Comparison of ENCODE assay signal across 2 cellular contexts in the genomic region with DNA sequence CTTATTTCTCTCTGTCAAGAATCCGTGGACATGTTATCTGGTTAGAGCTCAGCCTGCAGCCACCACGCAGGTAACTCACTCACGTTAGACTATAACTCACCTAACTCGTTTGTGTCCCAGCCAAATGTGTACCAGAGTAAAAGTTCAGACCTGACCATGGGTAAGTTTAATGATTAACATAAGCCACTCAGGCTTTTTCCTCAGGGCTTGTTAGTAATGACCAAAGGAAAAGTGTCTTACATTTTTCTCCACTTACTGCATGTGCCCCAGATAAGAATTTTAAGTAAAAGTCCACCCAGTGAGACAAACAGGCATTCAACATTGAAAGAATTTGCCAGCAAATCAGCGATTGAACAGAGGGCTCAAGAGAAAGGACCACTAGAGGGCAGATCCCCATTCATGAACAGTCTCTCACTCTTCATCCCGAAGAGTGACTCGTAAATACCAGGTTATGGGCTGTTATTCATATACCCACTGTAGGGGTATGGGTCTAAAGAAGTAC.
TF ChIP-seq lines count a peak whose summit lies in the region.

A gene with protein sequence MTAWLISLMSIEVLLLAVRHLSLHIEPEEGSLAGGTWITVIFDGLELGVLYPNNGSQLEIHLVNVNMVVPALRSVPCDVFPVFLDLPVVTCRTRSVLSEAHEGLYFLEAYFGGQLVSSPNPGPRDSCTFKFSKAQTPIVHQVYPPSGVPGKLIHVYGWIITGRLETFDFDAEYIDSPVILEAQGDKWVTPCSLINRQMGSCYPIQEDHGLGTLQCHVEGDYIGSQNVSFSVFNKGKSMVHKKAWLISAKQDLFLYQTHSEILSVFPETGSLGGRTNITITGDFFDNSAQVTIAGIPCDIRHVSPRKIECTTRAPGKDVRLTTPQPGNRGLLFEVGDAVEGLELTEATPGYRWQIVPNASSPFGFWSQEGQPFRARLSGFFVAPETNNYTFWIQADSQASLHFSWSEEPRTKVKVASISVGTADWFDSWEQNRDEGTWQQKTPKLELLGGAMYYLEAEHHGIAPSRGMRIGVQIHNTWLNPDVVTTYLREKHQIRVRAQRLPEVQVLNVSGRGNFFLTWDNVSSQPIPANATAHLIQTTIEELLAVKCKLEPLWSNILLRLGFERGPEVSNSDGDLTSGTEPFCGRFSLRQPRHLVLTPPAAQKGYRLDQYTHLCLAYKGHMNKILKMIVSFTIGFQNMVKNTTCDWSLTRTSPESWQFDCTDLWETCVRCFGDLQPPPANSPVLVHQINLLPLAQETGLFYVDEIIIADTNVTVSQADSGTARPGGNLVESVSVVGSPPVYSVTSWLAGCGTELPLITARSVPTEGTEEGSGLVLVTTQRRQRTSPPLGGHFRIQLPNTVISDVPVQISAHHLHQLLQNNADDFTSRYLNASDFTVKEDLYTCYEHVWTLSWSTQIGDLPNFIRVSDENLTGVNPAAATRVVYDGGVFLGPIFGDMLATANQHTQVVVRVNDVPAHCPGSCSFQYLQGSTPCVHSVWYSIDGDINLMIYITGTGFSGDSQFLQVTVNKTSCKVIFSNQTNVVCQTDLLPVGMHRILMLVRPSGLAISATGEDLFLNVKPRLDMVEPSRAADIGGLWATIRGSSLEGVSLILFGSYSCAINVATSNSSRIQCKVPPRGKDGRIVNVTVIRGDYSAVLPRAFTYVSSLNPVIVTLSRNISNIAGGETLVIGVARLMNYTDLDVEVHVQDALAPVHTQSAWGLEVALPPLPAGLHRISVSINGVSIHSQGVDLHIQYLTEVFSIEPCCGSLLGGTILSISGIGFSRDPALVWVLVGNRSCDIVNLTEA (N-terminal part only) (minus strand): TSS at position 116 of the 502 bp plus-strand sequence. CDS start 2,680 bp downstream, outside the sequence.

TF ChIP-seq in HEK293T, 16 proteins besides CTCF, POLR2A, EP300 and RAD21 (continued from another document):
- TF ChIP-seq ARNT (IDR thresholded peaks at IDR 0.05) (no peak), ELF4 (IDR thresholded peaks at IDR 0.05) (no peak), FOXM1 (IDR thresholded peaks at IDR 0.05; ENCODE audit: borderline replicate concordance) (no peak), FOXK2 (IDR thresholded peaks at IDR 0.05) (no peak), LEF1 (IDR thresholded peaks at IDR 0.05; ENCODE audit: borderline replicate concordance) (no peak), CTBP1 (IDR thresholded peaks at IDR 0.05; ENCODE audit: borderline replicate concordance) (no peak), HDGF (IDR thresholded peaks at IDR 0.05; ENCODE audit: borderline replicate concordance) (no peak), ZNF384 (IDR thresholded peaks at IDR 0.05) (no peak), L3MBTL2 (conservative IDR thresholded peaks at IDR 0.05) (no peak)

TF ChIP-seq in HepG2, 621 proteins besides CTCF, POLR2A, EP300 and RAD21 (continued from another document and continues in another):
- TF ChIP-seq ZNF629 (CRISPR knock-in tag; conservative IDR thresholded peaks at IDR 0.05) = no peak
- TF ChIP-seq ZFP90 (CRISPR knock-in tag; IDR thresholded peaks at IDR 0.05; ENCODE audit: borderline replicate concordance) = no peak
- TF ChIP-seq GZF1 (CRISPR knock-in tag; IDR thresholded peaks at IDR 0.05) = no peak
- 0 out of 2 replicates have a peak, but pooled peaks have one; percentile 50 for TF ChIP-seq ZSCAN20 (CRISPR knock-in tag; IDR thresholded peaks at IDR 0.05; ENCODE audit: borderline replicate concordance)
- TF ChIP-seq, protein P1, sequence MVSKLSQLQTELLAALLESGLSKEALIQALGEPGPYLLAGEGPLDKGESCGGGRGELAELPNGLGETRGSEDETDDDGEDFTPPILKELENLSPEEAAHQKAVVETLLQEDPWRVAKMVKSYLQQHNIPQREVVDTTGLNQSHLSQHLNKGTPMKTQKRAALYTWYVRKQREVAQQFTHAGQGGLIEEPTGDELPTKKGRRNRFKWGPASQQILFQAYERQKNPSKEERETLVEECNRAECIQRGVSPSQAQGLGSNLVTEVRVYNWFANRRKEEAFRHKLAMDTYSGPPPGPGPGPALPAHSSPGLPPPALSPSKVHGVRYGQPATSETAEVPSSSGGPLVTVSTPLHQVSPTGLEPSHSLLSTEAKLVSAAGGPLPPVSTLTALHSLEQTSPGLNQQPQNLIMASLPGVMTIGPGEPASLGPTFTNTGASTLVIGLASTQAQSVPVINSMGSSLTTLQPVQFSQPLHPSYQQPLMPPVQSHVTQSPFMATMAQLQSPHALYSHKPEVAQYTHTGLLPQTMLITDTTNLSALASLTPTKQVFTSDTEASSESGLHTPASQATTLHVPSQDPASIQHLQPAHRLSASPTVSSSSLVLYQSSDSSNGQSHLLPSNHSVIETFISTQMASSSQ (IDR thresholded peaks at IDR 0.05; ENCODE audit: low read depth) = peak; percentile 73
- TF ChIP-seq, protein P1 (CRISPR knock-in tag; IDR thresholded peaks at IDR 0.05; ENCODE audit: borderline replicate concordance) = peak; percentile 80; the same call in 1 of the 2 replicates
- no peak for TF ChIP-seq TARDBP (CRISPR knock-in tag; IDR thresholded peaks at IDR 0.05)
- no peak for TF ChIP-seq ZZZ3 (CRISPR knock-in tag; IDR thresholded peaks at IDR 0.05; ENCODE audit: borderline replicate concordance)
- TF ChIP-seq CENPX (CRISPR knock-in tag; IDR thresholded peaks at IDR 0.05) = no peak
- no peak for TF ChIP-seq ZNF30 (CRISPR knock-in tag; IDR thresholded peaks at IDR 0.05)
- TF ChIP-seq MYC (CRISPR knock-in tag; IDR thresholded peaks at IDR 0.05; ENCODE audit: borderline replicate concordance) = no peak
- TF ChIP-seq ZMYM4 (CRISPR knock-in tag; IDR thresholded peaks at IDR 0.05) = 0 out of 2 replicates have a peak, but pooled peaks have one; percentile 24
- TF ChIP-seq ZNF570 (CRISPR knock-in tag; IDR thresholded peaks at IDR 0.05; ENCODE audit: borderline replicate concordance) = no peak
- no peak for TF ChIP-seq HINFP (CRISPR knock-in tag; IDR thresholded peaks at IDR 0.05; ENCODE audit: low read depth)
- TF ChIP-seq ZNF558 (CRISPR knock-in tag; IDR thresholded peaks at IDR 0.05; ENCODE audit: borderline replicate concordance) = 0 out of 2 replicates have a peak, but pooled peaks have one; percentile 26
- no peak for TF ChIP-seq MZF1 (CRISPR knock-in tag; IDR thresholded peaks at IDR 0.05; ENCODE audit: borderline replicate concordance)
- no peak for TF ChIP-seq ZNF501 (CRISPR knock-in tag; IDR thresholded peaks at IDR 0.05)
- no peak for TF ChIP-seq NFIC (IDR thresholded peaks at IDR 0.05; ENCODE audit: low read length)
- peak; percentile 64 for TF ChIP-seq XRCC5 (optimal IDR thresholded peaks at IDR 0.05; ENCODE audit: low read length)
- no peak for TF ChIP-seq DNMT3B (CRISPR knock-in tag; conservative IDR thresholded peaks at IDR 0.05)
- TF ChIP-seq, protein P2, sequence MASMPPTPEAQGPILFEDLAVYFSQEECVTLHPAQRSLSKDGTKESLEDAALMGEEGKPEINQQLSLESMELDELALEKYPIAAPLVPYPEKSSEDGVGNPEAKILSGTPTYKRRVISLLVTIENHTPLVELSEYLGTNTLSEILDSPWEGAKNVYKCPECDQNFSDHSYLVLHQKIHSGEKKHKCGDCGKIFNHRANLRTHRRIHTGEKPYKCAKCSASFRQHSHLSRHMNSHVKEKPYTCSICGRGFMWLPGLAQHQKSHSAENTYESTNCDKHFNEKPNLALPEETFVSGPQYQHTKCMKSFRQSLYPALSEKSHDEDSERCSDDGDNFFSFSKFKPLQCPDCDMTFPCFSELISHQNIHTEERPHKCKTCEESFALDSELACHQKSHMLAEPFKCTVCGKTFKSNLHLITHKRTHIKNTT (CRISPR knock-in tag; IDR thresholded peaks at IDR 0.05) = no peak
- TF ChIP-seq ZKSCAN8 (CRISPR knock-in tag; IDR thresholded peaks at IDR 0.05; ENCODE audit: borderline replicate concordance) = no peak
- no peak for TF ChIP-seq NCOA2 (CRISPR knock-in tag; IDR thresholded peaks at IDR 0.05)
- TF ChIP-seq ZNF333 (CRISPR knock-in tag; IDR thresholded peaks at IDR 0.05; ENCODE audit: borderline replicate concordance) = no peak
- TF ChIP-seq TEAD3 (CRISPR knock-in tag; optimal IDR thresholded peaks at IDR 0.05; ENCODE audit: borderline replicate concordance) = peak; percentile 3
- TF ChIP-seq ZMYM3 (CRISPR knock-in tag; IDR thresholded peaks at IDR 0.05) = 0 out of 2 replicates have a peak, but pooled peaks have one; percentile 12
- TF ChIP-seq HNF1B (CRISPR knock-in tag; IDR thresholded peaks at IDR 0.05) = peak; percentile 78
- no peak for TF ChIP-seq ZFP36L1 (CRISPR knock-in tag; IDR thresholded peaks at IDR 0.05)
- TF ChIP-seq YEATS2 (CRISPR knock-in tag; IDR thresholded peaks at IDR 0.05; ENCODE audit: borderline replicate concordance) = no peak
- TF ChIP-seq NBN (conservative IDR thresholded peaks at IDR 0.05) = no peak
- TF ChIP-seq HOXD1 (CRISPR knock-in tag; IDR thresholded peaks at IDR 0.05) = no peak
- peak; percentile 27; the same call in 1 of the 2 replicates for TF ChIP-seq STAG1 (CRISPR knock-in tag; IDR thresholded peaks at IDR 0.05)
- no peak for TF ChIP-seq ZNF75D (CRISPR knock-in tag; IDR thresholded peaks at IDR 0.05; ENCODE audit: borderline replicate concordance)
- TF ChIP-seq SMC3 (IDR thresholded peaks at IDR 0.05; ENCODE audit: low read length) = peak; percentile 16; the same call in 1 of the 2 replicates
- TF ChIP-seq ZBTB38 (CRISPR knock-in tag; IDR thresholded peaks at IDR 0.05) = no peak
- TF ChIP-seq IKZF5 (CRISPR knock-in tag; IDR thresholded peaks at IDR 0.05) = no peak
- TF ChIP-seq MTF1 (CRISPR knock-in tag; IDR thresholded peaks at IDR 0.05) = no peak
- no peak for TF ChIP-seq NONO (IDR thresholded peaks at IDR 0.05)
- TF ChIP-seq NONO (CRISPR knock-in tag; conservative IDR thresholded peaks at IDR 0.05) = no peak
- TF ChIP-seq KAT2B (IDR thresholded peaks at IDR 0.05; ENCODE audit: borderline replicate concordance, low read depth, low read length) = no peak
- TF ChIP-seq, protein P3, sequence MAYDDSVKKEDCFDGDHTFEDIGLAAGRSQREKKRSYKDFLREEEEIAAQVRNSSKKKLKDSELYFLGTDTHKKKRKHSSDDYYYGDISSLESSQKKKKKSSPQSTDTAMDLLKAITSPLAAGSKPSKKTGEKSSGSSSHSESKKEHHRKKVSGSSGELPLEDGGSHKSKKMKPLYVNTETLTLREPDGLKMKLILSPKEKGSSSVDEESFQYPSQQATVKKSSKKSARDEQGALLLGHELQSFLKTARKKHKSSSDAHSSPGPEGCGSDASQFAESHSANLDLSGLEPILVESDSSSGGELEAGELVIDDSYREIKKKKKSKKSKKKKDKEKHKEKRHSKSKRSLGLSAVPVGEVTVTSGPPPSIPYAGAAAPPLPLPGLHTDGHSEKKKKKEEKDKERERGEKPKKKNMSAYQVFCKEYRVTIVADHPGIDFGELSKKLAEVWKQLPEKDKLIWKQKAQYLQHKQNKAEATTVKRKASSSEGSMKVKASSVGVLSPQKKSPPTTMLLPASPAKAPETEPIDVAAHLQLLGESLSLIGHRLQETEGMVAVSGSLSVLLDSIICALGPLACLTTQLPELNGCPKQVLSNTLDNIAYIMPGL (CRISPR knock-in tag; IDR thresholded peaks at IDR 0.05; ENCODE audit: borderline replicate concordance in 1 of 2, low read depth in 1 of 2) = no peak
